29 cellular contexts compared by ENCODE assay signal in genomic region chr21:20877976-20878375, GRCh38.
"Had no signal": no experiment of that assay in that cellular context is flagged by ENCODE, and none has a peak within 500 bp of the region (broad histone marks: within the 10 kb centered on the region; RNA-seq: fewer than 3 reads in every experiment).

No MANE protein-coding gene starts in this region.

- H3K27ac ChIP-seq: colonic mucosa, coronary artery, dorsolateral prefrontal cortex, epithelial cell of prostate, esophagus muscularis mucosa, esophagus squamous epithelium, foreskin keratinocyte, gastrocnemius medialis, gastroesophageal sphincter, heart left ventricle, heart right ventricle, hepatocyte had no signal

- H3K9me3 ChIP-seq: colonic mucosa, esophagus muscularis mucosa, esophagus squamous epithelium, gastrocnemius medialis, gastroesophageal sphincter, heart left ventricle, heart right ventricle had no signal

- H2AFZ ChIP-seq: hepatocyte had no signal

- H3K4me1 Mint-ChIP-seq: endodermal cell had no signal

- H3K27ac Mint-ChIP-seq: dendritic cell treated with granulocyte-macrophage colony-stimulating factor and Interleukin-4, amounts not matched to agents 40 ng/mL and 50 ng/mL, for 4 days; effector memory CD8-positive, alpha-beta T cell; endodermal cell had no signal

- H3K4me3 ChIP-seq: colonic mucosa, coronary artery, dorsolateral prefrontal cortex, esophagus muscularis mucosa, esophagus squamous epithelium, gastrocnemius medialis, gastroesophageal sphincter, heart left ventricle, heart right ventricle, hepatocyte had no signal

- ATAC-seq: effector memory CD8-positive, alpha-beta T cell; esophagus mucosa; foreskin keratinocyte; gastrocnemius medialis; gastroesophageal sphincter; heart left ventricle; heart right ventricle had no signal

- H3K27me3 ChIP-seq: colonic mucosa, dorsolateral prefrontal cortex, esophagus muscularis mucosa, esophagus squamous epithelium, foreskin keratinocyte, gastrocnemius medialis, gastroesophageal sphincter, heart left ventricle, heart right ventricle, hepatocyte had no signal

- FAIRE-seq: colon, endometrium, endothelial cell of umbilical vein had no signal

- H3K79me2 ChIP-seq: hepatocyte had no signal

- H3K27me3 Mint-ChIP-seq: dendritic cell treated with granulocyte-macrophage colony-stimulating factor and Interleukin-4, amounts not matched to agents 40 ng/mL and 50 ng/mL, for 4 days; effector memory CD8-positive, alpha-beta T cell had no signal

- H3K9me3 Mint-ChIP-seq: dendritic cell treated with granulocyte-macrophage colony-stimulating factor and Interleukin-4, amounts not matched to agents 40 ng/mL and 50 ng/mL, for 4 days; endodermal cell had no signal

- H3K4me1 ChIP-seq: colonic mucosa, esophagus muscularis mucosa, esophagus squamous epithelium, foreskin keratinocyte, gastrocnemius medialis, gastroesophageal sphincter, heart left ventricle, heart right ventricle had no signal

- H3K4me3 Mint-ChIP-seq: dendritic cell treated with granulocyte-macrophage colony-stimulating factor and Interleukin-4, amounts not matched to agents 40 ng/mL and 50 ng/mL, for 4 days; effector memory CD8-positive, alpha-beta T cell; endodermal cell had no signal

- DNase-seq: colonic mucosa; cortex of kidney; dermis blood vessel endothelial cell; dorsolateral prefrontal cortex; effector CD4-positive, alpha-beta T cell; effector CD8-positive, alpha-beta T cell; effector memory CD4-positive, alpha-beta T cell; effector memory CD8-positive, alpha-beta T cell; endodermal cell; erythroblast; esophagus squamous epithelium; foreskin fibroblast; foreskin keratinocyte; foreskin melanocyte; gastrocnemius medialis; glutamatergic neuron; head of caudate nucleus; heart left ventricle; heart right ventricle had no signal

- H3K4me2 ChIP-seq: hepatocyte had no signal

- H3K36me3 ChIP-seq: colonic mucosa, esophagus muscularis mucosa, esophagus squamous epithelium, gastrocnemius medialis, gastroesophageal sphincter, heart left ventricle, heart right ventricle had no signal
